ENCODE assay signal across 1 cellular context in genomic region chr15:66698318-66698961, GRCh38.
TF ChIP-seq lines count a peak whose summit lies in the region.

No MANE protein-coding gene starts in this region.

TF ChIP-seq in GM23338, 12 proteins besides CTCF, POLR2A, EP300 and RAD21 (continued from another document):
- TF ChIP-seq ZNF462 (CRISPR knock-in tag; IDR thresholded peaks at IDR 0.05) = no peak
- TF ChIP-seq CREB1 (CRISPR knock-in tag; IDR thresholded peaks at IDR 0.05; ENCODE audit: low read depth) = no peak
- TF ChIP-seq STAT1 (IDR thresholded peaks at IDR 0.05; ENCODE audit: unreplicated experiment) = no peak
- TF ChIP-seq ZNF331 (CRISPR knock-in tag; IDR thresholded peaks at IDR 0.05; ENCODE audit: low read depth) = no peak
